In the genomic region with DNA sequence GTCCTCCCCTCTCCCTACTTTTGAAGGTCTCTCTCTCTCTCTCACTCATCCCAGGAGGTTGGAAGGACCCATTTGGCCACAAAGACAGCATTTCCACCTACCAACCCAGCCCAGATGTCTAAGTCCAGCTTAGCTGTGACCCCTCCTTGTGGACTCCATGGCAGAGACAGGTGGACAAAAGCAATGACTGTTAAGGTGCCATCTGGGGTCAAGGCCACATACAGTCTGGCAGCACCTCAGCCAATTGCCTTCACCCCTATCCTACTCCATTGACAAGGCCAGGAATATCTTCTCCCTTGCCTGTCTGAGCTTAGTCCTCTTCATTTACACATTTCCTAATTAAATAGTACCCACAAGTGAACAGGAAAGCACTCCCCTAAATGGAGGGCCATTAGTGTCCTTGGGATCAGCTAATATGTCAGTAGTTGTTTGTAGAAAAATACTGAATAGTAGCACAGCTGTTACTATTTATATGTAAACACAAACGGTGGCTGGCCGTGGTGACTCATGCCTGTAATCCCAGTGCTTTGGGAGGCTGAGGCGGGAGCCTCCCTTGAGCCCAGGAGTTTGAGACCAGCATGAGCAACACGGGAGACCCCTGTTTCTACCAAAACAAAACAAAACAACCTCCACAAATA, we compare ENCODE assay signal across 1 cellular context.
TF ChIP-seq lines count a peak whose summit lies in the region.

No MANE protein-coding gene starts in this region.

TF ChIP-seq in HepG2, 621 proteins besides CTCF, POLR2A, EP300 and RAD21 (continued from another document and continues in another):
- TF ChIP-seq HNF1A (IDR thresholded peaks at IDR 0.05; ENCODE audit: low read depth) = 0 out of 2 replicates have a peak, but pooled peaks have one; percentile 14
- TF ChIP-seq HNF1A (CRISPR knock-in tag; IDR thresholded peaks at IDR 0.05; ENCODE audit: borderline replicate concordance) = 0 out of 2 replicates have a peak, but pooled peaks have one; percentile 45
- TF ChIP-seq SUZ12 (IDR thresholded peaks at IDR 0.05; ENCODE audit: low read depth, low read length) = no peak
- no peak for TF ChIP-seq MBNL3 (CRISPR knock-in tag; conservative IDR thresholded peaks at IDR 0.05)
- TF ChIP-seq AGO2 (optimal IDR thresholded peaks at IDR 0.05; ENCODE audit: low read depth, low read length) = no peak
- TF ChIP-seq NCOA1 (CRISPR knock-in tag; IDR thresholded peaks at IDR 0.05) = no peak
- TF ChIP-seq, protein P1, sequence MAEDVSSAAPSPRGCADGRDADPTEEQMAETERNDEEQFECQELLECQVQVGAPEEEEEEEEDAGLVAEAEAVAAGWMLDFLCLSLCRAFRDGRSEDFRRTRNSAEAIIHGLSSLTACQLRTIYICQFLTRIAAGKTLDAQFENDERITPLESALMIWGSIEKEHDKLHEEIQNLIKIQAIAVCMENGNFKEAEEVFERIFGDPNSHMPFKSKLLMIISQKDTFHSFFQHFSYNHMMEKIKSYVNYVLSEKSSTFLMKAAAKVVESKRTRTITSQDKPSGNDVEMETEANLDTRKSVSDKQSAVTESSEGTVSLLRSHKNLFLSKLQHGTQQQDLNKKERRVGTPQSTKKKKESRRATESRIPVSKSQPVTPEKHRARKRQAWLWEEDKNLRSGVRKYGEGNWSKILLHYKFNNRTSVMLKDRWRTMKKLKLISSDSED (CRISPR knock-in tag; IDR thresholded peaks at IDR 0.05) = no peak
- TF ChIP-seq TCF12 (IDR thresholded peaks at IDR 0.05) = no peak
- peak; percentile 25; the same call in 1 of the 2 replicates for TF ChIP-seq TCF12 (CRISPR knock-in tag; IDR thresholded peaks at IDR 0.05)
- TF ChIP-seq, protein P2, sequence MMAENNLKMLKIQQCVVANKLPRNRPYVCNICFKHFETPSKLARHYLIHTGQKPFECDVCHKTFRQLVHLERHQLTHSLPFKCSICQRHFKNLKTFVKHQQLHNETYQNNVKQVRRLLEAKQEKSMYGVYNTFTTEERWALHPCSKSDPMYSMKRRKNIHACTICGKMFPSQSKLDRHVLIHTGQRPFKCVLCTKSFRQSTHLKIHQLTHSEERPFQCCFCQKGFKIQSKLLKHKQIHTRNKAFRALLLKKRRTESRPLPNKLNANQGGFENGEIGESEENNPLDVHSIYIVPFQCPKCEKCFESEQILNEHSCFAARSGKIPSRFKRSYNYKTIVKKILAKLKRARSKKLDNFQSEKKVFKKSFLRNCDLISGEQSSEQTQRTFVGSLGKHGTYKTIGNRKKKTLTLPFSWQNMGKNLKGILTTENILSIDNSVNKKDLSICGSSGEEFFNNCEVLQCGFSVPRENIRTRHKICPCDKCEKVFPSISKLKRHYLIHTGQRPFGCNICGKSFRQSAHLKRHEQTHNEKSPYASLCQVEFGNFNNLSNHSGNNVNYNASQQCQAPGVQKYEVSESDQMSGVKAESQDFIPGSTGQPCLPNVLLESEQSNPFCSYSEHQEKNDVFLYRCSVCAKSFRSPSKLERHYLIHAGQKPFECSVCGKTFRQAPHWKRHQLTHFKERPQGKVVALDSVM (CRISPR knock-in tag; IDR thresholded peaks at IDR 0.05) = peak; percentile 98
- TF ChIP-seq BCL6 (CRISPR knock-in tag; IDR thresholded peaks at IDR 0.05) = peak; percentile 86
- TF ChIP-seq ZNF292 (CRISPR knock-in tag; IDR thresholded peaks at IDR 0.05; ENCODE audit: borderline replicate concordance, low read depth) = 0 out of 2 replicates have a peak, but pooled peaks have one; percentile 41
- no peak for TF ChIP-seq MTF1 (CRISPR knock-in tag; IDR thresholded peaks at IDR 0.05)
- peak; percentile 69 for TF ChIP-seq KDM3A (CRISPR knock-in tag; IDR thresholded peaks at IDR 0.05; ENCODE audit: low read depth)
- TF ChIP-seq ZNF232 (CRISPR knock-in tag; IDR thresholded peaks at IDR 0.05; ENCODE audit: borderline replicate concordance) = no peak
- TF ChIP-seq PTBP1 (IDR thresholded peaks at IDR 0.05; ENCODE audit: low read depth, low read length, poor library complexity, severe bottlenecking) = no peak
- no peak for TF ChIP-seq SRF (IDR thresholded peaks at IDR 0.05; ENCODE audit: low read depth, low read length)
- TF ChIP-seq EHMT2 (IDR thresholded peaks at IDR 0.05; ENCODE audit: borderline replicate concordance, low read depth, low read length) = peak; percentile 84; the same call in 1 of the 2 replicates
- no peak for TF ChIP-seq XBP1 (CRISPR knock-in tag; IDR thresholded peaks at IDR 0.05)
- TF ChIP-seq ZNF142 (CRISPR knock-in tag; IDR thresholded peaks at IDR 0.05) = no peak
- TF ChIP-seq HOXD1 (CRISPR knock-in tag; IDR thresholded peaks at IDR 0.05) = peak; percentile 66; the same call in 1 of the 2 replicates
- no peak for TF ChIP-seq ZNF564 (CRISPR knock-in tag; IDR thresholded peaks at IDR 0.05)
- TF ChIP-seq ATRX (CRISPR knock-in tag; IDR thresholded peaks at IDR 0.05; ENCODE audit: borderline replicate concordance) = no peak
- TF ChIP-seq SIX4 (CRISPR knock-in tag; IDR thresholded peaks at IDR 0.05) = no peak
- no peak for TF ChIP-seq ZNF17 (CRISPR knock-in tag; IDR thresholded peaks at IDR 0.05)
- TF ChIP-seq, protein P3, sequence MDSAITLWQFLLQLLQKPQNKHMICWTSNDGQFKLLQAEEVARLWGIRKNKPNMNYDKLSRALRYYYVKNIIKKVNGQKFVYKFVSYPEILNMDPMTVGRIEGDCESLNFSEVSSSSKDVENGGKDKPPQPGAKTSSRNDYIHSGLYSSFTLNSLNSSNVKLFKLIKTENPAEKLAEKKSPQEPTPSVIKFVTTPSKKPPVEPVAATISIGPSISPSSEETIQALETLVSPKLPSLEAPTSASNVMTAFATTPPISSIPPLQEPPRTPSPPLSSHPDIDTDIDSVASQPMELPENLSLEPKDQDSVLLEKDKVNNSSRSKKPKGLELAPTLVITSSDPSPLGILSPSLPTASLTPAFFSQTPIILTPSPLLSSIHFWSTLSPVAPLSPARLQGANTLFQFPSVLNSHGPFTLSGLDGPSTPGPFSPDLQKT (CRISPR knock-in tag; IDR thresholded peaks at IDR 0.05; ENCODE audit: borderline replicate concordance) = no peak
- peak; percentile 86 for TF ChIP-seq ZMYM4 (CRISPR knock-in tag; IDR thresholded peaks at IDR 0.05)
- peak; percentile 82 for TF ChIP-seq BORCS8-MEF2B (CRISPR knock-in tag; IDR thresholded peaks at IDR 0.05)
- peak in 1 of 2 experiments; percentile 38; a peak in 1 of 4 replicates for TF ChIP-seq HMGXB4 (CRISPR knock-in tag; IDR thresholded peaks at IDR 0.05; ENCODE audit: borderline replicate concordance in 1 of 2, low read depth in 1 of 2)
- no peak for TF ChIP-seq ZNF768 (CRISPR knock-in tag; IDR thresholded peaks at IDR 0.05)
- no peak for TF ChIP-seq ZNF841 (CRISPR knock-in tag; IDR thresholded peaks at IDR 0.05; ENCODE audit: borderline replicate concordance)
- TF ChIP-seq, protein P4, sequence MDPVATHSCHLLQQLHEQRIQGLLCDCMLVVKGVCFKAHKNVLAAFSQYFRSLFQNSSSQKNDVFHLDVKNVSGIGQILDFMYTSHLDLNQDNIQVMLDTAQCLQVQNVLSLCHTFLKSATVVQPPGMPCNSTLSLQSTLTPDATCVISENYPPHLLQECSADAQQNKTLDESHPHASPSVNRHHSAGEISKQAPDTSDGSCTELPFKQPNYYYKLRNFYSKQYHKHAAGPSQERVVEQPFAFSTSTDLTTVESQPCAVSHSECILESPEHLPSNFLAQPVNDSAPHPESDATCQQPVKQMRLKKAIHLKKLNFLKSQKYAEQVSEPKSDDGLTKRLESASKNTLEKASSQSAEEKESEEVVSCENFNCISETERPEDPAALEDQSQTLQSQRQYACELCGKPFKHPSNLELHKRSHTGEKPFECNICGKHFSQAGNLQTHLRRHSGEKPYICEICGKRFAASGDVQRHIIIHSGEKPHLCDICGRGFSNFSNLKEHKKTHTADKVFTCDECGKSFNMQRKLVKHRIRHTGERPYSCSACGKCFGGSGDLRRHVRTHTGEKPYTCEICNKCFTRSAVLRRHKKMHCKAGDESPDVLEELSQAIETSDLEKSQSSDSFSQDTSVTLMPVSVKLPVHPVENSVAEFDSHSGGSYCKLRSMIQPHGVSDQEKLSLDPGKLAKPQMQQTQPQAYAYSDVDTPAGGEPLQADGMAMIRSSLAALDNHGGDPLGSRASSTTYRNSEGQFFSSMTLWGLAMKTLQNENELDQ (CRISPR knock-in tag; IDR thresholded peaks at IDR 0.05; ENCODE audit: borderline replicate concordance) = no peak
- peak; percentile 62; the same call in 1 of the 2 replicates for TF ChIP-seq ZNF607 (CRISPR knock-in tag; IDR thresholded peaks at IDR 0.05; ENCODE audit: borderline replicate concordance)
- no peak for TF ChIP-seq TIGD3 (CRISPR knock-in tag; IDR thresholded peaks at IDR 0.05; ENCODE audit: borderline replicate concordance)
